ENCODE assay signal across 17 cellular contexts in genomic region chr9:111438576-111439235, GRCh38. TPM values are rescaled to one million over a fixed set of nuclear protein-coding genes. Genes with fewer than 3 reads are reported as not detected.
DNase-seq lines count a peak whose midpoint lies in the region; TF ChIP-seq lines count a peak whose summit lies in the region.
"Had no signal": no experiment of that assay in that cellular context is flagged by ENCODE, and none has a peak within 500 bp of the region (broad histone marks: within the 10 kb centered on the region; RNA-seq: fewer than 3 reads in every experiment).

No MANE protein-coding gene starts in this region.

- no peak overlapping the region for H3K4me3 ChIP-seq in skeletal muscle cell (ENCODE audit: low read depth, low read length)
- H3K4me3 ChIP-seq: thoracic aorta had no signal

- TF ChIP-seq CTCF in VCaP (conservative IDR thresholded peaks at IDR 0.05), result no peak

- DNase-seq in M059J (ENCODE audit: low read depth) (peak; percentile 24), fibroblast of gingiva (ENCODE audit: low read depth) (peak; percentile 21), skeletal muscle cell (ENCODE audit: low read depth) (peak; percentile 30), RKO (ENCODE audit: low spot score) (no peak), pons (ENCODE audit: low spot score) (no peak)
- DNase-seq in activated CD8-positive, alpha-beta memory T cell treated with anti-CD3 and anti-CD28 coated beads for 24 hours, result no peak
- DNase-seq: activated CD8-positive, alpha-beta T cell treated with anti-CD3 and anti-CD28 coated beads for 36 hours; activated naive CD8-positive, alpha-beta T cell treated with anti-CD3 and anti-CD28 coated beads, Interleukin-2, amount 10 ng/mL, durations not matched to agents 7 days and 5 days; endodermal cell; foreskin melanocyte; Kasumi-1; NCI-H1436; NCI-H2227 treated with DMSO at 0.1 percent for 48 hours; SHP77; T-helper 17 cell had no signal

- H3K27ac ChIP-seq in VCaP, result 0 out of 2 replicates have a peak overlapping the region, but pooled peaks have one; percentile 0
- H3K27ac ChIP-seq: thoracic aorta had no signal

RNA-seq across cellular contexts. Expression of gene ECPAS, which starts 45.5 kb away (rescaled TPM):
- total RNA-seq in M059J (2014; rRNA removed; shearing (Covaris generic)), result 49.6 and 63.3 TPM in 2 replicates

Comparison
In these comparisons a context has a peak if more than half of its experiments do, and no peak if none do; other contexts are left out.
1. DNase-seq: peak in M059J (single experiment), fibroblast of gingiva (single experiment) and skeletal muscle cell (single experiment); none in RKO (single experiment), activated CD8-positive, alpha-beta memory T cell treated with anti-CD3 and anti-CD28 coated beads for 24 hours (single experiment) and pons (single experiment).